9 cellular contexts compared by ENCODE assay signal in genomic region chr15:31362121-31362520, GRCh38. TPM values are rescaled to one million over a fixed set of nuclear protein-coding genes. Genes with fewer than 3 reads are reported as not detected.
A peak's percentile ranks its signal among the peaks of the same experiment; 100 is the strongest.
DNase-seq lines count a peak whose midpoint lies in the region; ATAC-seq and TF ChIP-seq lines count a peak whose summit lies in the region.
"Had no signal": no experiment of that assay in that cellular context is flagged by ENCODE, and none has a peak within 500 bp of the region (broad histone marks: within the 10 kb centered on the region; RNA-seq: fewer than 3 reads in every experiment).

No MANE protein-coding gene starts in this region.

- TF ChIP-seq CTCF in MM.1S (IDR thresholded peaks at IDR 0.05; ENCODE audit: low read length) (no peak), colonic mucosa (IDR thresholded peaks at IDR 0.05) (no peak), osteoblast (IDR thresholded peaks at IDR 0.05; ENCODE audit: extremely low read depth, low read depth, low read length) (no peak)

- CTCF ChIA-PET in CD8-positive, alpha-beta memory T cell (lab: Charles Lee), result interaction anchor here (0.9 to 15.0 kb wide), 20 partner anchors 8 to 162 kb away, joined by 3 to 224 read pairs (median 8); partner anchors contain the start of gene KLF13

- H3K9ac ChIP-seq in MM.1S (ENCODE audit: low read length) (peak overlapping the region; percentile 76), colonic mucosa (ENCODE audit: low read depth in 2 of 2, low read length in 2 of 2) (peak overlapping the region; percentile 15 to 90)

- no peak overlapping the region for H2AFZ ChIP-seq in MM.1S (ENCODE audit: low read length)
- no peak overlapping the region for H2AFZ ChIP-seq in osteoblast (ENCODE audit: low read length)

- POLR2A ChIA-PET in CD8-positive, alpha-beta memory T cell (lab: Charles Lee), result interaction anchor here (0.8 to 12.8 kb wide), 13 partner anchors 10 to 126 kb away, joined by 3 to 145 read pairs (median 10); partner anchors contain the start of gene KLF13

- ATAC-seq in HG03520 (IDR thresholded peaks at IDR 0.05; ENCODE audit: unreplicated experiment), result no peak
- ATAC-seq in GM18867 (IDR thresholded peaks at IDR 0.05; ENCODE audit: unreplicated experiment), result no peak
- ATAC-seq in GM21825 (IDR thresholded peaks at IDR 0.05; ENCODE audit: unreplicated experiment), result no peak

- H4K20me1 ChIP-seq in MM.1S (ENCODE audit: insufficient read depth, low read length), result no peaks in the 10 kb centered on the region
- H4K20me1 ChIP-seq in osteoblast (ENCODE audit: insufficient read depth, low read length), result peaks cover 67% of the 10 kb centered on the region

- H3K9me2 ChIP-seq in MM.1S (replicated peaks; ENCODE audit: insufficient read depth, low read length), result no peaks in the 10 kb centered on the region

- intact Hi-C loops in colonic mucosa (cut with DNase I), result loop anchor here (10.0 kb wide), 1 partner anchor 147 kb away; no protein-coding TSS in a partner anchor

- H3K4me1 ChIP-seq in CD8-positive, alpha-beta memory T cell (ENCODE audit: insufficient read depth, low read length), result peaks cover 99% of the 10 kb centered on the region
- H3K4me1 ChIP-seq in MM.1S (ENCODE audit: low read length) (peaks cover 96% of the 10 kb centered on the region), colonic mucosa (peaks cover 64% of the 10 kb centered on the region), osteoblast (ENCODE audit: insufficient read depth, low read length) (peaks cover 12% of the 10 kb centered on the region)

- H3K4me3 ChIP-seq in CD8-positive, alpha-beta memory T cell (ENCODE audit: low read length), result peak overlapping the region; percentile 62
- H3K4me3 ChIP-seq in MM.1S (ENCODE audit: low read length), result peak overlapping the region; percentile 45
- no peak overlapping the region for H3K4me3 ChIP-seq in colonic mucosa
- H3K4me3 ChIP-seq in osteoblast (ENCODE audit: insufficient read depth, low read length), result no peak overlapping the region

- peak overlapping the region; percentile 83 to 99 (median 95) for H3K27ac Mint-ChIP-seq in CD8-positive, alpha-beta memory T cell

- H3K36me3 Mint-ChIP-seq in CD8-positive, alpha-beta memory T cell, result peaks cover 0 to 29% (median 4%) of the 10 kb centered on the region in 3 donors

- H3K27me3 Mint-ChIP-seq in CD8-positive, alpha-beta memory T cell, result peaks cover 0 to 5% of the 10 kb centered on the region in 2 donors

- no peaks in the 10 kb centered on the region for H3K9me3 Mint-ChIP-seq in CD8-positive, alpha-beta memory T cell

- no peaks in the 10 kb centered on the region for H3K27me3 ChIP-seq in CD8-positive, alpha-beta memory T cell (ENCODE audit: insufficient read depth, low read length, poor library complexity, severe bottlenecking)
- no peaks in the 10 kb centered on the region for H3K27me3 ChIP-seq in MM.1S (replicated peaks; ENCODE audit: insufficient read depth, low read length)
- H3K27me3 ChIP-seq in colonic mucosa, result no peaks in the 10 kb centered on the region
- H3K27me3 ChIP-seq in osteoblast (ENCODE audit: insufficient read depth, low read length), result no peaks in the 10 kb centered on the region

- peak overlapping the region; percentile 70 to 86 (median 82) for H3K4me3 Mint-ChIP-seq in CD8-positive, alpha-beta memory T cell

- no peak for DNase-seq in CD8-positive, alpha-beta memory T cell
- DNase-seq in MM.1S, result no peak
- no peak for DNase-seq in colonic mucosa
- DNase-seq in osteoblast (ENCODE audit: insufficient read length, low spot score, missing footprints), result peak; percentile 62
- no peak for DNase-seq in NCI-H187 (lab: John Stamatoyannopoulos, UW)
- DNase-seq: EL had no signal

- peaks cover 97% of the 10 kb centered on the region for H3K79me2 ChIP-seq in MM.1S (ENCODE audit: low read length)
- H3K79me2 ChIP-seq in osteoblast (ENCODE audit: insufficient read depth, low read length), result peaks cover 99% of the 10 kb centered on the region

- peak overlapping the region; percentile 95 for H3K4me2 ChIP-seq in MM.1S (ENCODE audit: low read depth, low read length)
- no peak overlapping the region for H3K4me2 ChIP-seq in osteoblast (ENCODE audit: insufficient read depth, low read length)

- H3F3A ChIP-seq in MM.1S (ENCODE audit: insufficient read depth, low read length), result peaks cover 83% of the 10 kb centered on the region

- H3K9me3 ChIP-seq in CD8-positive, alpha-beta memory T cell (ENCODE audit: low read length), result no peaks in the 10 kb centered on the region
- no peaks in the 10 kb centered on the region for H3K9me3 ChIP-seq in MM.1S (replicated peaks; ENCODE audit: insufficient read depth, low read length)
- H3K9me3 ChIP-seq in colonic mucosa, result no peaks in the 10 kb centered on the region
- no peaks in the 10 kb centered on the region for H3K9me3 ChIP-seq in osteoblast (ENCODE audit: low read depth, low read length)

- peak overlapping the region; percentile 90 for H3K27ac ChIP-seq in CD8-positive, alpha-beta memory T cell (ENCODE audit: low read depth, low read length)
- peak overlapping the region; percentile 98 for H3K27ac ChIP-seq in MM.1S (ENCODE audit: low read length)
- H3K27ac ChIP-seq in colonic mucosa, result peak overlapping the region; percentile 94
- no peak overlapping the region for H3K27ac ChIP-seq in osteoblast (ENCODE audit: low read depth, low read length)

- H3K4me1 Mint-ChIP-seq in CD8-positive, alpha-beta memory T cell, result peaks cover 97 to 100% (median 98%) of the 10 kb centered on the region in 3 donors

- no peaks in the 10 kb centered on the region for H3K36me3 ChIP-seq in CD8-positive, alpha-beta memory T cell (ENCODE audit: insufficient read depth, low read length)
- H3K36me3 ChIP-seq in MM.1S (replicated peaks; ENCODE audit: insufficient read depth, low read length), result no peaks in the 10 kb centered on the region
- no peaks in the 10 kb centered on the region for H3K36me3 ChIP-seq in colonic mucosa
- H3K36me3 ChIP-seq in osteoblast (ENCODE audit: insufficient read depth, low read length), result peaks cover 5% of the 10 kb centered on the region

RNA-seq across cellular contexts. Expression of gene KLF13, which starts 35.5 kb away (rescaled TPM):
- total RNA-seq in CD8-positive, alpha-beta memory T cell, result 100 to 1,000 TPM; 145 to 147 TPM
- 109 TPM for polyA plus RNA-seq in CD8-positive, alpha-beta memory T cell
- total RNA-seq in colonic mucosa, result 10 to 100 TPM; 68.9 to 92.3 TPM
- 53.3 and 58.6 TPM in 2 replicates for total RNA-seq in osteoblast

Comparison
In these comparisons a context has a peak if more than half of its experiments do, and no peak if none do; other contexts are left out.
1. H3K4me3 ChIP-seq: peak in CD8-positive, alpha-beta memory T cell (single experiment) and MM.1S (single experiment); none in colonic mucosa (single experiment) and osteoblast (single experiment).